ENCODE assay signal across 8 cellular contexts in genomic region chr11:73759520-73760065, GRCh38. TPM values are rescaled to one million over a fixed set of nuclear protein-coding genes. Genes with fewer than 3 reads are reported as not detected.
DNase-seq lines count a peak whose midpoint lies in the region; ATAC-seq and TF ChIP-seq lines count a peak whose summit lies in the region.

No MANE protein-coding gene starts in this region.

- peak overlapping the region; percentile 83 for H3K4me2 ChIP-seq in SK-N-SH

- H3K4me1 ChIP-seq in SK-N-SH (ENCODE audit: control insufficient read depth in 1 of 2, insufficient read depth in 2 of 2, low read depth in 1 of 2, low read length in 1 of 2) (peaks cover 4 to 13% of the 10 kb centered on the region in 2 experiments; a peak in 2 of 4 replicates), ovary (ENCODE audit: insufficient read depth) (peaks cover 3% of the 10 kb centered on the region)

- no peaks in the 10 kb centered on the region for H3K27me3 Mint-ChIP-seq in activated T-cell treated with anti-CD3 and anti-CD28 coated beads, Interleukin-2, amount 50 U/mL, for 24 hours

- peak overlapping the region; percentile 84 for H2AFZ ChIP-seq in SK-N-SH (ENCODE audit: low read depth)

- H4K20me1 ChIP-seq in SK-N-SH (ENCODE audit: insufficient read depth), result peaks cover 44% of the 10 kb centered on the region

- H3K9ac ChIP-seq in SK-N-SH, result peak overlapping the region; percentile 93

- H3K4me3 ChIP-seq in SK-N-SH (ENCODE audit: low read depth in 2 of 2, low read length in 1 of 2), result peak overlapping the region; percentile 87 to 89
- peak overlapping the region; percentile 88 for H3K4me3 ChIP-seq in ovary

- peaks cover 61% of the 10 kb centered on the region for H3K79me2 ChIP-seq in SK-N-SH (ENCODE audit: insufficient read depth)

- DNase-seq in activated T-cell treated with anti-CD3 and anti-CD28 coated beads, Interleukin-2, amount 50 U/mL, for 24 hours, result no peak
- no peak for DNase-seq in activated T-cell treated with anti-CD3 and anti-CD28 coated beads, Interleukin-2, amount 50 U/mL, for 1 hour
- DNase-seq in SK-N-SH (peak; percentile 36), fibroblast of gingiva (ENCODE audit: low read depth) (peak; percentile 26), ovary (no peak), hippocampal formation (lab: John Stamatoyannopoulos, UW) (no peak)

- peaks cover 4% of the 10 kb centered on the region for H3F3A ChIP-seq in SK-N-SH (replicated peaks; ENCODE audit: insufficient read depth)

- TF ChIP-seq POLR2A in ovary (IDR thresholded peaks at IDR 0.05), result no peak

- peaks cover 33% of the 10 kb centered on the region for H3K4me1 Mint-ChIP-seq in activated T-cell treated with anti-CD3 and anti-CD28 coated beads, Interleukin-2, amount 50 U/mL, for 24 hours (ENCODE audit: low read depth)

- H3K9me3 Mint-ChIP-seq in activated T-cell treated with anti-CD3 and anti-CD28 coated beads, Interleukin-2, amount 50 U/mL, for 24 hours, result no peaks in the 10 kb centered on the region

- H3K9me2 ChIP-seq in SK-N-SH, result no peaks in the 10 kb centered on the region

- WGBS in SK-N-SH (ENCODE audit: low lambda C conversion rate), result 0% methylated on average over 7 of the region's 7 CpGs
- WGBS in ovary, 3 donors, result 0 to 3% (median 1%) methylated on average over 7 of the region's 7 CpGs

- peak overlapping the region; percentile 85 for H3K27ac Mint-ChIP-seq in activated T-cell treated with anti-CD3 and anti-CD28 coated beads, Interleukin-2, amount 50 U/mL, for 24 hours

- ATAC-seq in GM18502 (IDR thresholded peaks at IDR 0.05; ENCODE audit: poor library complexity, unreplicated experiment), result no peak
- ATAC-seq in HG02571 (IDR thresholded peaks at IDR 0.05; ENCODE audit: unreplicated experiment), result no peak

- CTCF ChIA-PET in SK-N-SH (lab: Yijun Ruan, JAX), result no interaction called here

- no peak for TF ChIP-seq EP300 in SK-N-SH (IDR thresholded peaks at IDR 0.05; ENCODE audit: borderline replicate concordance in 1 of 2, low read depth in 1 of 2, low read length in 1 of 2)
- no peak for TF ChIP-seq EP300 in ovary (IDR thresholded peaks at IDR 0.05)

- POLR2A ChIA-PET in SK-N-SH (lab: Yijun Ruan, JAX), result interaction anchor here (4.4 kb wide), 1 partner anchor 18 kb away, joined by 89 read pairs; no protein-coding TSS in a partner anchor

- H3K27me3 ChIP-seq in SK-N-SH (ENCODE audit: insufficient read depth), result no peaks in the 10 kb centered on the region
- no peaks in the 10 kb centered on the region for H3K27me3 ChIP-seq in ovary

- H3K36me3 Mint-ChIP-seq in activated T-cell treated with anti-CD3 and anti-CD28 coated beads, Interleukin-2, amount 50 U/mL, for 24 hours (ENCODE audit: low read depth), result peaks cover 11% of the 10 kb centered on the region

- H3K9me3 ChIP-seq in SK-N-SH (no peaks in the 10 kb centered on the region), ovary (no peaks in the 10 kb centered on the region)

- peak overlapping the region; percentile 90 for H3K4me3 Mint-ChIP-seq in activated T-cell treated with anti-CD3 and anti-CD28 coated beads, Interleukin-2, amount 50 U/mL, for 24 hours

- no peak for TF ChIP-seq RAD21 in SK-N-SH (IDR thresholded peaks at IDR 0.05; ENCODE audit: low read length)

- H3K36me3 ChIP-seq in SK-N-SH (replicated peaks in 1 of 2; ENCODE audit: control insufficient read depth in 1 of 2, insufficient read depth in 2 of 2, low read length in 1 of 2), result no peaks in the 10 kb centered on the region
- no peaks in the 10 kb centered on the region for H3K36me3 ChIP-seq in ovary

- TF ChIP-seq CTCF in SK-N-SH (IDR thresholded peaks at IDR 0.05), result peak; percentile 49
- TF ChIP-seq CTCF in ovary (IDR thresholded peaks at IDR 0.05), result peak in 2 of 3 donors; percentile 9 to 12

- H3K27ac ChIP-seq in SK-N-SH (ENCODE audit: low read depth in 2 of 2, low read length in 1 of 2) (peak overlapping the region; percentile 84 to 89), ovary (peak overlapping the region; percentile 94 to 98)

- intact Hi-C loops in ovary (cut with DNase I), result no loop called here

TF ChIP-seq in SK-N-SH, 30 proteins besides CTCF, POLR2A, EP300 and RAD21:
- TF ChIP-seq MXI1 (IDR thresholded peaks at IDR 0.05; ENCODE audit: low read depth, low read length) (peak; percentile 69), TAF1 (IDR thresholded peaks at IDR 0.05; ENCODE audit: borderline replicate concordance, low read depth, low read length) (no peak), PBX3 (IDR thresholded peaks at IDR 0.05) (0 out of 2 replicates have a peak, but pooled peaks have one; percentile 5), ZBTB33 (IDR thresholded peaks at IDR 0.05; ENCODE audit: borderline replicate concordance, low read depth) (no peak), GABPA (IDR thresholded peaks at IDR 0.05; ENCODE audit: low read depth) (no peak), FOXJ3 (CRISPR knock-in tag; IDR thresholded peaks at IDR 0.05) (no peak), RFX5 (IDR thresholded peaks at IDR 0.05; ENCODE audit: low read length) (no peak), TCF12 (IDR thresholded peaks at IDR 0.05) (no peak)

RNA-seq across cellular contexts. Expression of gene RAB6A, which starts 1.3 kb away (rescaled TPM):
- polyA plus RNA-seq in SK-N-SH (2012; rRNA removed) (39.1 and 48.8 TPM in 2 replicates), ovary (100 to 1,000 TPM in 1 of 2 donors, 10 to 100 TPM in 1; 55.9 to 127 TPM)
- 70.7 and 85.3 TPM in 2 replicates for polyA plus RNA-seq in SK-N-SH (2012; cell fraction: cytosol; rRNA removed)
- 15.7 and 31.3 TPM in 2 replicates for polyA plus RNA-seq in SK-N-SH (2012; cell fraction: nucleus; rRNA removed)
- total RNA-seq in ovary, result 100 to 1,000 TPM in 5 of 7 donors, 10 to 100 TPM in 2; 96.5 to 128 (median 102) TPM

RNA-seq across cellular contexts. Expression of gene MRPL48, which starts 28.1 kb away (rescaled TPM):
- polyA plus RNA-seq in SK-N-SH (2012; rRNA removed) (28.3 and 29.2 TPM in 2 replicates), ovary (10 to 100 TPM; 30.4 to 33.4 TPM)
- 36.1 and 43.7 TPM in 2 replicates for polyA plus RNA-seq in SK-N-SH (2012; cell fraction: cytosol; rRNA removed)
- polyA plus RNA-seq in SK-N-SH (2012; cell fraction: nucleus; rRNA removed), result 9.6 and 13.6 TPM in 2 replicates
- 10 to 100 TPM; 18.7 to 32.9 (median 26.3) TPM for total RNA-seq in ovary

Comparison
In these comparisons a context has a peak if more than half of its experiments do, and no peak if none do; other contexts are left out.
1. DNase-seq: peak in SK-N-SH (single experiment) and fibroblast of gingiva (single experiment); none in activated T-cell treated with anti-CD3 and anti-CD28 coated beads, Interleukin-2, amount 50 U/mL, for 24 hours (single experiment), activated T-cell treated with anti-CD3 and anti-CD28 coated beads, Interleukin-2, amount 50 U/mL, for 1 hour (single experiment), ovary (0 of 5) and hippocampal formation (0 of 2).